In genomic region chr10:130817674-130818073, GRCh38 we compare ENCODE assay signal across 20 cellular contexts.
A peak's percentile ranks its signal among the peaks of the same experiment; 100 is the strongest.
DNase-seq lines count a peak whose midpoint lies in the region; ATAC-seq and TF ChIP-seq lines count a peak whose summit lies in the region.
"Had no signal": no experiment of that assay in that cellular context is flagged by ENCODE, and none has a peak within 500 bp of the region (broad histone marks: within the 10 kb centered on the region; RNA-seq: fewer than 3 reads in every experiment).

No MANE protein-coding gene starts in this region.

- no peak for TF ChIP-seq EP300 in esophagus muscularis mucosa (IDR thresholded peaks at IDR 0.05)

- H3K4me1 Mint-ChIP-seq in osteocyte (ENCODE audit: unreplicated experiment): no peaks in the 10 kb centered on the region
- H3K4me1 Mint-ChIP-seq: CD14-positive monocyte; CD4-positive, alpha-beta memory T cell; CD4-positive, CD25-positive, alpha-beta regulatory T cell; CD8-positive, alpha-beta memory T cell had no signal

- H3K4me3 Mint-ChIP-seq in osteocyte (ENCODE audit: unreplicated experiment): no peak overlapping the region
- H3K4me3 Mint-ChIP-seq: CD14-positive monocyte; CD4-positive, alpha-beta memory T cell; CD4-positive, CD25-positive, alpha-beta regulatory T cell; CD8-positive, alpha-beta memory T cell had no signal

- WGBS in esophagus muscularis mucosa: 94% methylated on average over 6 of the region's 6 CpGs

- no peak for ATAC-seq in HG02798 (IDR thresholded peaks at IDR 0.05; ENCODE audit: poor library complexity, unreplicated experiment)

- H3K27ac Mint-ChIP-seq in osteocyte (ENCODE audit: unreplicated experiment): no peak overlapping the region
- H3K27ac Mint-ChIP-seq: CD4-positive, alpha-beta memory T cell; CD4-positive, CD25-positive, alpha-beta regulatory T cell had no signal

- H3K27me3 ChIP-seq in esophagus muscularis mucosa: peaks cover 0 to 12% (median 0%) of the 10 kb centered on the region in 4 donors
- H3K27me3 ChIP-seq: BE2C, BLaER1 had no signal

- H3K9me3 Mint-ChIP-seq in osteocyte (ENCODE audit: unreplicated experiment): peaks cover 46% of the 10 kb centered on the region

- no peaks in the 10 kb centered on the region for H3K36me3 Mint-ChIP-seq in osteocyte (ENCODE audit: unreplicated experiment)
- H3K36me3 Mint-ChIP-seq: CD14-positive monocyte; CD4-positive, alpha-beta memory T cell; CD4-positive, CD25-positive, alpha-beta regulatory T cell; CD8-positive, alpha-beta memory T cell had no signal

- H3K36me3 ChIP-seq in esophagus muscularis mucosa: no peaks in the 10 kb centered on the region
- H3K36me3 ChIP-seq: BE2C, BLaER1 had no signal

- TF ChIP-seq POLR2A in esophagus muscularis mucosa (IDR thresholded peaks at IDR 0.05; ENCODE audit: low read depth): no peak

- peak; percentile 4 for DNase-seq in activated CD8-positive, alpha-beta memory T cell treated with anti-CD3 and anti-CD28 coated beads for 24 hours
- DNase-seq in activated CD8-positive, alpha-beta memory T cell treated with anti-CD3 and anti-CD28 coated beads, Interleukin-2, amount 50 U/mL, for 48 hours: no peak
- DNase-seq in esophagus muscularis mucosa (ENCODE audit: extremely low spot score) (peak; percentile 72), mucosa of gallbladder (ENCODE audit: low spot score) (peak; percentile 4), osteocyte (ENCODE audit: extremely low spot score, unreplicated experiment) (peak; percentile 19), HuH-7 (ENCODE audit: low spot score) (no peak), superior temporal gyrus (ENCODE audit: extremely low spot score) (no peak)
- DNase-seq: ACHN; BE2C; Caco-2; Calu3; CD4-positive, alpha-beta memory T cell; CD4-positive, CD25-positive, alpha-beta regulatory T cell; CD8-positive, alpha-beta memory T cell; DMS79 treated with DMSO at 0.1 percent for 48 hours; GF-D8 had no signal

- no peaks in the 10 kb centered on the region for H3K4me1 ChIP-seq in esophagus muscularis mucosa
- H3K4me1 ChIP-seq: BE2C, Caco-2 had no signal

- H3K9me3 ChIP-seq in esophagus muscularis mucosa: no peaks in the 10 kb centered on the region
- H3K9me3 ChIP-seq: BE2C, Caco-2 had no signal

- TF ChIP-seq CTCF in esophagus muscularis mucosa (IDR thresholded peaks at IDR 0.05): no peak
- TF ChIP-seq CTCF in osteocyte (IDR thresholded peaks at IDR 0.05): no peak

- no peak overlapping the region for H3K27ac ChIP-seq in esophagus muscularis mucosa (replicated peaks in 1 of 4)
- H3K27ac ChIP-seq: 22Rv1, BLaER1 had no signal

- no peak overlapping the region for H3K4me3 ChIP-seq in esophagus muscularis mucosa
- H3K4me3 ChIP-seq: BLaER1 had no signal

- no peaks in the 10 kb centered on the region for H3K27me3 Mint-ChIP-seq in osteocyte (ENCODE audit: unreplicated experiment)
- H3K27me3 Mint-ChIP-seq: CD4-positive, alpha-beta memory T cell; CD4-positive, CD25-positive, alpha-beta regulatory T cell; CD8-positive, alpha-beta memory T cell had no signal

- intact Hi-C loops in esophagus muscularis mucosa (cut with DNase I): no loop called here

Comparison
In these comparisons a context has a peak if more than half of its experiments do, and no peak if none do; other contexts are left out.
1. DNase-seq: peak in activated CD8-positive, alpha-beta memory T cell treated with anti-CD3 and anti-CD28 coated beads for 24 hours (single experiment), esophagus muscularis mucosa (single experiment), mucosa of gallbladder (single experiment) and osteocyte (single experiment); none in activated CD8-positive, alpha-beta memory T cell treated with anti-CD3 and anti-CD28 coated beads, Interleukin-2, amount 50 U/mL, for 48 hours (single experiment), HuH-7 (single experiment) and superior temporal gyrus (single experiment).